In genomic region chr6:109182590-109182989, GRCh38 we compare ENCODE assay signal across 1 cellular context.
TF ChIP-seq lines count a peak whose summit lies in the region.

No MANE protein-coding gene starts in this region.

TF ChIP-seq in GM23338, 12 proteins besides CTCF, POLR2A, EP300 and RAD21 (continued from another document):
- TF ChIP-seq ZNF462 (CRISPR knock-in tag; IDR thresholded peaks at IDR 0.05) = no peak
- no peak for TF ChIP-seq EZH2 (IDR thresholded peaks at IDR 0.05; ENCODE audit: low read depth, unreplicated experiment)
- TF ChIP-seq ZNF114 (CRISPR knock-in tag; IDR thresholded peaks at IDR 0.05) = no peak
- no peak for TF ChIP-seq STAT1 (IDR thresholded peaks at IDR 0.05; ENCODE audit: unreplicated experiment)
- TF ChIP-seq EZH2phosphoT487 (IDR thresholded peaks at IDR 0.05; ENCODE audit: unreplicated experiment) = no peak
- TF ChIP-seq NANOG (IDR thresholded peaks at IDR 0.05; ENCODE audit: borderline replicate concordance) = no peak
